10 cellular contexts compared by ENCODE assay signal in genomic region chrX:53188763-53189162, GRCh38.
DNase-seq lines count a peak whose midpoint lies in the region; ATAC-seq lines count a peak whose summit lies in the region.
"Had no signal": no experiment of that assay in that cellular context is flagged by ENCODE, and none has a peak within 500 bp of the region (broad histone marks: within the 10 kb centered on the region; RNA-seq: fewer than 3 reads in every experiment).

No MANE protein-coding gene starts in this region.

- no peaks in the 10 kb centered on the region for H3K9me3 ChIP-seq in iPS-15b (ENCODE audit: control insufficient read depth, insufficient read depth, low read length)
- H3K9me3 ChIP-seq in effector memory CD4-positive, alpha-beta T cell (ENCODE audit: control insufficient read depth, low read length) = no peaks in the 10 kb centered on the region

- H3K9ac ChIP-seq in iPS-15b (ENCODE audit: low read depth, low read length) = peak overlapping the region; percentile 5

- no peak for DNase-seq in hypothalamus (lab: John Stamatoyannopoulos, UW)
- DNase-seq in RPMI8226 = no peak
- no peak for DNase-seq in effector memory CD4-positive, alpha-beta T cell
- no peak for DNase-seq in DMS53 treated with DMSO at 0.1 percent for 48 hours (lab: John Stamatoyannopoulos, UW; ENCODE audit: unreplicated experiment)
- DNase-seq: islet precursor cell had no signal

- peaks cover 9% of the 10 kb centered on the region for H3K36me3 ChIP-seq in iPS-15b (ENCODE audit: control insufficient read depth, insufficient read depth, low read length)
- peaks cover 10% of the 10 kb centered on the region for H3K36me3 ChIP-seq in effector memory CD4-positive, alpha-beta T cell (ENCODE audit: control insufficient read depth, insufficient read depth, low read length)

- ATAC-seq in GM18502 (IDR thresholded peaks at IDR 0.05; ENCODE audit: poor library complexity, unreplicated experiment) (peak; percentile 91), GM21381 (IDR thresholded peaks at IDR 0.05; ENCODE audit: unreplicated experiment) (peak; percentile 83), HG03520 (IDR thresholded peaks at IDR 0.05; ENCODE audit: unreplicated experiment) (peak; percentile 82)
- ATAC-seq: sciatic nerve had no signal

- no peak overlapping the region for H3K27ac ChIP-seq in effector memory CD4-positive, alpha-beta T cell (ENCODE audit: insufficient read depth, low read length, poor library complexity, severe bottlenecking)

- no peaks in the 10 kb centered on the region for H3K27me3 ChIP-seq in iPS-15b (ENCODE audit: control insufficient read depth, insufficient read depth, low read length)
- no peaks in the 10 kb centered on the region for H3K27me3 ChIP-seq in effector memory CD4-positive, alpha-beta T cell (replicated peaks; ENCODE audit: control insufficient read depth, insufficient read depth, low read length, poor library complexity, severe bottlenecking)

- peaks cover 2% of the 10 kb centered on the region for H3K4me1 ChIP-seq in iPS-15b (ENCODE audit: control insufficient read depth, insufficient read depth, low read length)
- H3K4me1 ChIP-seq in effector memory CD4-positive, alpha-beta T cell (ENCODE audit: control insufficient read depth, insufficient read depth, low read length, poor library complexity, severe bottlenecking) = no peaks in the 10 kb centered on the region

- H3K4me3 ChIP-seq in iPS-15b (ENCODE audit: low read depth, low read length) = no peak overlapping the region
- H3K4me3 ChIP-seq in effector memory CD4-positive, alpha-beta T cell (ENCODE audit: insufficient read depth, low read depth, low read length, poor library complexity, severe bottlenecking) = no peak overlapping the region
